24 cellular contexts compared by ENCODE assay signal in the genomic region with DNA sequence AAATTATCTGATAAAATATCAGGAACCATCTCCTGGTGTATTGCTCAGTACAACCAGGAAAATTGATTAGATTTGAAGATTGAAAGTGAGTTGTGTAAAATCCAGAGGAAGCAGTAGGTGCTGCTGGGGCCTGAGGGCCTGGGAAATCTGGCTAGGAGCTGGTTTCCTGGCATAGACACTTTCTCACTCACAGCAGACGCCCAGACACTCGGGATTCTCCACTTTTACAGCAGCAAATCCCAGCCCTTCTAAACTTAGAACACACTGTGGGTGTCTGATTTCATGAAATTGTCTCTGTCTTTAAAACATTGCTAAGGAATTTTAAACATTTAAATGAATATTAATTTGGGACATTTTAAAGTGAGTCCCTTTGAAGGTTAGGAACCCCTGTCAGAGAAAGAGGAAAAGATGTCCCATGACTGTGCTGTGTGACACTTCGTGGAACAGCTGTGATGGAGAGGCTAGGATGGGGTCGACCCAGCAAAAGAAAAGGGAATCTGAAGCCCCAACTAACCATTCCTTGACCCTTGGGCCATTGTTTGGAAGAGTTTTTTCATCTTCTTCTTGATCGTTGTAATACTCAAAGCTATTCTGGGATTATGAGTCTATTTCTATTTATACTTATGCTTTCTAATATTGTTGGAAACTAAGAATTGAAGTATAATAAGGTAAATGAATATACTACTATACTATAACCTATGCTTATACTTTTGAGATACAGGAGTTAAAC. TPM values are rescaled to one million over a fixed set of nuclear protein-coding genes. Genes with fewer than 3 reads are reported as not detected.
DNase-seq lines count a peak whose midpoint lies in the region; ATAC-seq, FAIRE-seq and TF ChIP-seq lines count a peak whose summit lies in the region.
"Had no signal": no experiment of that assay in that cellular context is flagged by ENCODE, and none has a peak within 500 bp of the region (broad histone marks: within the 10 kb centered on the region; RNA-seq: fewer than 3 reads in every experiment).

No MANE protein-coding gene starts in this region.

- H3K4me3 ChIP-seq in heart left ventricle (no peak overlapping the region), left ventricle myocardium inferior (no peak overlapping the region), neural progenitor cell (no peak overlapping the region)
- H3K4me3 ChIP-seq: SJCRH30 had no signal

- intact Hi-C loops in heart left ventricle (cut with DNase I) = no loop called here
- intact Hi-C loops in cardiac septum (cut with DNase I) = no loop called here
- intact Hi-C loops in left ventricle myocardium inferior (cut with micrococcal nuclease) = no loop called here

- H3K9ac ChIP-seq in neural progenitor cell = no peak overlapping the region
- H3K9ac ChIP-seq: KMS-11 had no signal

- ATAC-seq in heart left ventricle (peak in 1 of 4 donors; percentile 39), HG02938 (IDR thresholded peaks at IDR 0.05; ENCODE audit: unreplicated experiment) (no peak)

- no peaks in the 10 kb centered on the region for H3K27me3 ChIP-seq in heart left ventricle
- no peaks in the 10 kb centered on the region for H3K27me3 ChIP-seq in left ventricle myocardium inferior (ENCODE audit: low read depth)
- no peaks in the 10 kb centered on the region for H3K27me3 ChIP-seq in neural progenitor cell

- H3K36me3 ChIP-seq in heart left ventricle (no peaks in the 10 kb centered on the region), left ventricle myocardium inferior (no peaks in the 10 kb centered on the region), neural progenitor cell (no peaks in the 10 kb centered on the region)
- H3K36me3 ChIP-seq: SJCRH30 had no signal

- no peak overlapping the region for H3K4me2 ChIP-seq in neural progenitor cell
- H3K4me2 ChIP-seq: KMS-11 had no signal

- H3K36me3 Mint-ChIP-seq in neural progenitor cell = peaks cover 5% of the 10 kb centered on the region
- H3K36me3 Mint-ChIP-seq: CD8-positive, alpha-beta memory T cell had no signal

- H3K4me1 ChIP-seq in heart left ventricle (peaks cover 0 to 48% (median 14%) of the 10 kb centered on the region in 12 donors), left ventricle myocardium inferior (peaks cover 55% of the 10 kb centered on the region), neural progenitor cell (peaks cover 7% of the 10 kb centered on the region)
- H3K4me1 ChIP-seq: SJCRH30 had no signal

- H3K79me2 ChIP-seq in neural progenitor cell (ENCODE audit: low read depth) = no peaks in the 10 kb centered on the region

- peak overlapping the region; percentile 24 for H3K4me3 Mint-ChIP-seq in neural progenitor cell
- H3K4me3 Mint-ChIP-seq: CD8-positive, alpha-beta memory T cell had no signal

- TF ChIP-seq CTCF in heart left ventricle (IDR thresholded peaks at IDR 0.05) (no peak), left ventricle myocardium inferior (IDR thresholded peaks at IDR 0.05; ENCODE audit: borderline replicate concordance) (no peak), neural progenitor cell (IDR thresholded peaks at IDR 0.05) (no peak)

- no peak for DNase-seq in heart left ventricle
- DNase-seq in cardiac septum (ENCODE audit: low spot score) = no peak
- DNase-seq in left ventricle myocardium inferior = no peak
- DNase-seq in neural progenitor cell (ENCODE audit: low spot score) = no peak
- no peak for DNase-seq in H54 (ENCODE audit: insufficient read length, low spot score)
- DNase-seq in stimulated activated CD4-positive, alpha-beta T cell treated with anti-CD3 and anti-CD28 coated beads, Interleukin-1b, Interleukin-23, amount 100 ng/mL, for 48 hours = no peak
- DNase-seq: Calu3; CD8-positive, alpha-beta memory T cell; DMS153; IMR-90; NCI-H1105; NCI-H146; NCI-H2029 treated with DMSO at 0.1 percent for 48 hours; NCI-H226; NCI-H510A treated with DMSO at 0.1 percent for 48 hours; NCI-H748 treated with DMSO at 0.1 percent for 48 hours; NK-92 treated with Interleukin-12 subunit alpha and Interleukin-12 subunit beta, amount 100 ng/mL, for 24 hours; SJCRH30 had no signal

- no peaks in the 10 kb centered on the region for H3K27me3 Mint-ChIP-seq in neural progenitor cell (ENCODE audit: insufficient read depth, low read depth)

- no peaks in the 10 kb centered on the region for H3K9me3 Mint-ChIP-seq in neural progenitor cell
- H3K9me3 Mint-ChIP-seq: CD8-positive, alpha-beta memory T cell had no signal

- no peaks in the 10 kb centered on the region for H4K20me1 ChIP-seq in neural progenitor cell (ENCODE audit: low read depth)

- no peak overlapping the region for H2AFZ ChIP-seq in neural progenitor cell (replicated peaks)

- H3K27ac ChIP-seq in heart left ventricle = peak overlapping the region in 8 of 12 donors; percentile 4 to 65 (median 24)
- H3K27ac ChIP-seq in left ventricle myocardium inferior (replicated peaks) = peak overlapping the region; percentile 37
- H3K27ac ChIP-seq in neural progenitor cell = no peak overlapping the region
- H3K27ac ChIP-seq: C4-2B, KMS-11, RWPE1, SJCRH30 had no signal

- 35 to 37% (median 35%) methylated on average over 5 of the region's 5 CpGs for WGBS in heart left ventricle, 4 donors

- FAIRE-seq in H54 (lab: Jason Lieb, UNC) = no peak
- FAIRE-seq: GM12892, H1 had no signal

- no peak for TF ChIP-seq POLR2A in heart left ventricle (IDR thresholded peaks at IDR 0.05)
- TF ChIP-seq POLR2A in H54 (IDR thresholded peaks at IDR 0.05; ENCODE audit: low read depth, low read length) = no peak

- no peaks in the 10 kb centered on the region for H3F3A ChIP-seq in neural progenitor cell (ENCODE audit: low read depth)

- H3K4me1 Mint-ChIP-seq in neural progenitor cell = peaks cover 10% of the 10 kb centered on the region

- H3K27ac Mint-ChIP-seq in neural progenitor cell = no peak overlapping the region

- H3K9me3 ChIP-seq in heart left ventricle (no peaks in the 10 kb centered on the region), left ventricle myocardium inferior (replicated peaks) (no peaks in the 10 kb centered on the region), neural progenitor cell (ENCODE audit: low read depth) (no peaks in the 10 kb centered on the region)
- H3K9me3 ChIP-seq: SJCRH30 had no signal

RNA-seq across cellular contexts. Expression of a gene that starts 49.0 kb away (rescaled TPM):
- 100 to 1,000 TPM in 1 of 9 donors, 10 to 100 TPM in 8; 57.8 to 100 (median 83.5) TPM for total RNA-seq in heart left ventricle
- 10 to 100 TPM; 40.2 to 70.9 TPM for polyA plus RNA-seq in heart left ventricle
- 78.1 TPM for total RNA-seq in cardiac septum
- total RNA-seq in left ventricle myocardium inferior = 75.9 TPM
- total RNA-seq in neural progenitor cell (ENCODE audit: low replicate concordance) = 50.3 and 66.6 TPM in 2 replicates
